In genomic region chr6:14743126-14743464, GRCh38 we compare ENCODE assay signal across 10 cellular contexts.
DNase-seq lines count a peak whose midpoint lies in the region; ATAC-seq lines count a peak whose summit lies in the region.
"Had no signal": no experiment of that assay in that cellular context is flagged by ENCODE, and none has a peak within 500 bp of the region (broad histone marks: within the 10 kb centered on the region; RNA-seq: fewer than 3 reads in every experiment).

No MANE protein-coding gene starts in this region.

- no peaks in the 10 kb centered on the region for H3K9me3 ChIP-seq in T-helper 17 cell (ENCODE audit: control insufficient read depth, low read length, poor library complexity, severe bottlenecking)

- peak overlapping the region; percentile 100 for H3K27ac ChIP-seq in epithelial cell of prostate

- H3K36me3 ChIP-seq in H7 (replicated peaks; ENCODE audit: control insufficient read depth, insufficient read depth, low read length), result no peaks in the 10 kb centered on the region

- DNase-seq in activated T-cell treated with anti-CD3 and anti-CD28 coated beads, Interleukin-2, amount 50 U/mL, for 24 hours, result no peak
- DNase-seq in activated T-cell treated with anti-CD3 and anti-CD28 coated beads for 4 hours, result no peak
- DNase-seq in T-helper 17 cell, result no peak
- no peak for DNase-seq in epithelial cell of prostate (ENCODE audit: low read depth, low spot score)
- DNase-seq in stimulated activated naive B cell treated with anti-CD40 and anti-IgM and Interleukin-4, amounts not matched to agents 10 μg/mL and 1 μg/mL and 100 μg/mL, for 72 hours, result no peak
- DNase-seq in H7, result no peak
- DNase-seq in epidermal melanocyte (ENCODE audit: insufficient read length, low spot score), result no peak
- DNase-seq in NCI-H526 (lab: John Stamatoyannopoulos, UW), result no peak
- DNase-seq: NCI-H1694 had no signal

- H3K9me3 Mint-ChIP-seq in activated T-cell treated with anti-CD3 and anti-CD28 coated beads, Interleukin-2, amount 50 U/mL, for 24 hours, result peaks cover 33% of the 10 kb centered on the region
- peaks cover 13 to 20% of the 10 kb centered on the region in 2 donors for H3K9me3 Mint-ChIP-seq in stimulated activated naive B cell treated with anti-CD40 and anti-IgM and Interleukin-4, amounts not matched to agents 10 μg/mL and 1 μg/mL and 100 μg/mL, for 72 hours

- peak overlapping the region; percentile 54 for H3K4me3 Mint-ChIP-seq in activated T-cell treated with anti-CD3 and anti-CD28 coated beads, Interleukin-2, amount 50 U/mL, for 24 hours
- H3K4me3 Mint-ChIP-seq in T-helper 17 cell, result no peak overlapping the region
- H3K4me3 Mint-ChIP-seq in stimulated activated naive B cell treated with anti-CD40 and anti-IgM and Interleukin-4, amounts not matched to agents 10 μg/mL and 1 μg/mL and 100 μg/mL, for 72 hours, result no peak overlapping the region
- H3K4me3 Mint-ChIP-seq: nephron had no signal

- H3K27ac Mint-ChIP-seq in activated T-cell treated with anti-CD3 and anti-CD28 coated beads, Interleukin-2, amount 50 U/mL, for 24 hours, result peak overlapping the region; percentile 99
- H3K27ac Mint-ChIP-seq in T-helper 17 cell, result peak overlapping the region; percentile 78
- peak overlapping the region; percentile 79 for H3K27ac Mint-ChIP-seq in stimulated activated naive B cell treated with anti-CD40 and anti-IgM and Interleukin-4, amounts not matched to agents 10 μg/mL and 1 μg/mL and 100 μg/mL, for 72 hours
- H3K27ac Mint-ChIP-seq: nephron had no signal

- H3K4me3 ChIP-seq in H7 (ENCODE audit: insufficient read depth, low read depth, low read length), result no peak overlapping the region

- no peak for ATAC-seq in T-helper 17 cell
- no peak for ATAC-seq in stimulated activated naive B cell treated with anti-CD40 and anti-IgM and Interleukin-4, amounts not matched to agents 10 μg/mL and 1 μg/mL and 100 μg/mL, for 72 hours (replicated peaks)

- no peaks in the 10 kb centered on the region for H3K27me3 ChIP-seq in H7 (ENCODE audit: control insufficient read depth, insufficient read depth, low read length)

- peaks cover 34% of the 10 kb centered on the region for H3K36me3 Mint-ChIP-seq in activated T-cell treated with anti-CD3 and anti-CD28 coated beads, Interleukin-2, amount 50 U/mL, for 24 hours (ENCODE audit: low read depth)
- H3K36me3 Mint-ChIP-seq in T-helper 17 cell (ENCODE audit: low read depth), result peaks cover 5% of the 10 kb centered on the region
- H3K36me3 Mint-ChIP-seq in stimulated activated naive B cell treated with anti-CD40 and anti-IgM and Interleukin-4, amounts not matched to agents 10 μg/mL and 1 μg/mL and 100 μg/mL, for 72 hours, result peaks cover 0 to 13% of the 10 kb centered on the region in 2 donors

- H3K4me1 Mint-ChIP-seq in activated T-cell treated with anti-CD3 and anti-CD28 coated beads, Interleukin-2, amount 50 U/mL, for 24 hours (ENCODE audit: low read depth), result peaks cover 93% of the 10 kb centered on the region
- H3K4me1 Mint-ChIP-seq in T-helper 17 cell, result peaks cover 9% of the 10 kb centered on the region
- peaks cover 44 to 65% of the 10 kb centered on the region in 2 donors for H3K4me1 Mint-ChIP-seq in stimulated activated naive B cell treated with anti-CD40 and anti-IgM and Interleukin-4, amounts not matched to agents 10 μg/mL and 1 μg/mL and 100 μg/mL, for 72 hours
- H3K4me1 Mint-ChIP-seq: nephron had no signal

- no peaks in the 10 kb centered on the region for H3K27me3 Mint-ChIP-seq in activated T-cell treated with anti-CD3 and anti-CD28 coated beads, Interleukin-2, amount 50 U/mL, for 24 hours
- peaks cover 6% of the 10 kb centered on the region for H3K27me3 Mint-ChIP-seq in T-helper 17 cell
- H3K27me3 Mint-ChIP-seq in stimulated activated naive B cell treated with anti-CD40 and anti-IgM and Interleukin-4, amounts not matched to agents 10 μg/mL and 1 μg/mL and 100 μg/mL, for 72 hours, result no peaks in the 10 kb centered on the region
